ENCODE assay signal across 8 cellular contexts in genomic region chr16:30747331-30747730, GRCh38. TPM values are rescaled to one million over a fixed set of nuclear protein-coding genes. Genes with fewer than 3 reads are reported as not detected.
DNase-seq lines count a peak whose midpoint lies in the region; ATAC-seq, FAIRE-seq and TF ChIP-seq lines count a peak whose summit lies in the region.

No MANE protein-coding gene starts in this region.

- POLR2A ChIA-PET in A549 (lab: Yijun Ruan, JAX), result interaction anchor here (0.6 to 2.3 kb wide), 14 partner anchors 10 to 314 kb away, joined by 3 to 9 read pairs (median 4); partner anchors contain the start of genes CFAP119, RNF40 and SRCAP

- WGBS in A549 (ENCODE audit: missing lambda C conversion rate), result 32% methylated on average over 3 of the region's 3 CpGs
- WGBS in body of pancreas, 2 donors, result 26 to 29% methylated on average over 3 of the region's 3 CpGs
- WGBS in mesodermal cell (ENCODE audit: insufficient coverage in 2 of 2), 2 experiments, result 71 to 84% methylated on average over 3 of the region's 3 CpGs

- TF ChIP-seq POLR2A in A549 (IDR thresholded peaks at IDR 0.05; ENCODE audit: low read length) (no peak), body of pancreas (IDR thresholded peaks at IDR 0.05) (no peak)

- TF ChIP-seq CTCF in A549 (IDR thresholded peaks at IDR 0.05) (no peak), HL-60 (IDR thresholded peaks at IDR 0.05; ENCODE audit: insufficient read depth, low read length) (no peak), body of pancreas (IDR thresholded peaks at IDR 0.05) (no peak)

- H3K36me3 ChIP-seq in body of pancreas (replicated peaks in 1 of 2; ENCODE audit: insufficient read depth in 1 of 2, low read depth in 2 of 2) (peaks cover 2 to 7% of the 10 kb centered on the region in 2 donors), mesodermal cell (ENCODE audit: control insufficient read depth, insufficient read depth, low read length) (peaks cover 59% of the 10 kb centered on the region)

- H3K4me3 ChIP-seq in A549 (peak overlapping the region; percentile 45), HL-60 (replicated peaks; ENCODE audit: insufficient read depth, low read length) (no peak overlapping the region), body of pancreas (no peak overlapping the region), mesodermal cell (ENCODE audit: extremely low read depth, insufficient read depth, low read length, poor library complexity, severe bottlenecking) (peak overlapping the region; percentile 59)

- H3K4me1 ChIP-seq in A549 (peaks cover 13% of the 10 kb centered on the region), body of pancreas (peaks cover 13% of the 10 kb centered on the region), mesodermal cell (ENCODE audit: control insufficient read depth, insufficient read depth, low read length, poor library complexity, severe bottlenecking) (peaks cover 12% of the 10 kb centered on the region)

- H3K27ac ChIP-seq in A549 (peak overlapping the region; percentile 83 to 89), HL-60 (replicated peaks) (peak overlapping the region; percentile 69), body of pancreas (peak overlapping the region; percentile 40 to 91 (median 69)), mesodermal cell (ENCODE audit: low read depth, low read length, severe bottlenecking) (peak overlapping the region; percentile 78)

- DNase-seq in A549 (ENCODE audit: low read depth in 1 of 2, low spot score in 1 of 2), result no peak
- no peak for DNase-seq in HL-60 (ENCODE audit: low read depth in 1 of 2, low spot score in 1 of 2)
- no peak for DNase-seq in body of pancreas
- no peak for DNase-seq in sciatic nerve (ENCODE audit: low spot score)

- H3K4me2 ChIP-seq in A549, result peak overlapping the region; percentile 83

- intact Hi-C loops in body of pancreas (cut with DNase I) (no loop called here), sciatic nerve (cut with DNase I) (no loop called here)

- H3K9me3 ChIP-seq in A549 (no peaks in the 10 kb centered on the region), body of pancreas (no peaks in the 10 kb centered on the region), mesodermal cell (ENCODE audit: control insufficient read depth, low read length) (no peaks in the 10 kb centered on the region)

- H3K27me3 ChIP-seq in HL-60 (ENCODE audit: insufficient read depth, poor library complexity, severe bottlenecking) (no peaks in the 10 kb centered on the region), body of pancreas (no peaks in the 10 kb centered on the region)

- TF ChIP-seq RAD21 in A549 (conservative IDR thresholded peaks at IDR 0.05 in 1 of 2, IDR thresholded peaks at IDR 0.05 in 1 of 2), result no peak

- no peak for TF ChIP-seq EP300 in A549 (IDR thresholded peaks at IDR 0.05)

- CTCF ChIA-PET in A549 (lab: Yijun Ruan, JAX), result interaction anchor here (1.3 to 1.6 kb wide), 3 partner anchors 9 to 67 kb away, joined by 4 to 6 read pairs (median 5); no protein-coding TSS in a partner anchor

- ATAC-seq in A549 (peak in 1 of 2 experiments; percentile 4; a peak in 1 of 6 replicates), body of pancreas (no peak), HG02571 (IDR thresholded peaks at IDR 0.05; ENCODE audit: unreplicated experiment) (no peak), HG02885 (IDR thresholded peaks at IDR 0.05; ENCODE audit: poor library complexity, unreplicated experiment) (no peak), GM19351 (IDR thresholded peaks at IDR 0.05; ENCODE audit: unreplicated experiment) (no peak), sciatic nerve (no peak)

- no peak for FAIRE-seq in A549 (lab: Jason Lieb, UNC)

TF ChIP-seq in A549, 52 proteins besides CTCF, POLR2A, EP300 and RAD21 (continues in another document):
- no peak for TF ChIP-seq RARB (CRISPR knock-in tag; IDR thresholded peaks at IDR 0.05)
- TF ChIP-seq SMC3 (IDR thresholded peaks at IDR 0.05), result no peak
- TF ChIP-seq REST (IDR thresholded peaks at IDR 0.05), result no peak
- no peak for TF ChIP-seq ESRRA (IDR thresholded peaks at IDR 0.05; ENCODE audit: borderline replicate concordance, low read length)
- TF ChIP-seq HDAC2 (IDR thresholded peaks at IDR 0.05), result no peak
- TF ChIP-seq ELK1 (IDR thresholded peaks at IDR 0.05; ENCODE audit: low read depth, low read length), result no peak
- no peak for TF ChIP-seq HEYL (CRISPR knock-in tag; IDR thresholded peaks at IDR 0.05)
- TF ChIP-seq JUNB (IDR thresholded peaks at IDR 0.05), result no peak

RNA-seq across cellular contexts. Expression of gene PHKG2, which starts 0.9 kb away (rescaled TPM):
- polyA plus RNA-seq in A549 (2011; rRNA removed) (28.0 and 30.0 TPM in 2 replicates), A549 (2017; fragmentation: RNase III; extraction: RNeasy Plus Mini Kit Qiagen cat#74134 plus additional on column Dnase treatment) (37.1 to 42.0 TPM (median 37.3 TPM) in 3 replicates)
- polyA plus RNA-seq in A549 (2012; cell fraction: cytosol; rRNA removed), result 41.6 and 46.7 TPM in 2 replicates
- 198 and 211 TPM in 2 replicates for polyA plus RNA-seq in A549 (2012; cell fraction: nucleus; rRNA removed)
- 22.1 and 29.7 TPM in 2 replicates for polyA minus RNA-seq in A549 (2011; rRNA and poly(A)+ RNA removed)
- total RNA-seq in body of pancreas (10 to 100 TPM; 17.6 to 24.7 TPM), sciatic nerve (21.3 TPM)
- 32.7 TPM for polyA plus RNA-seq in mesodermal cell (2013, experiment 1 of 2)
- polyA plus RNA-seq in mesodermal cell (2013, experiment 2 of 2), result 27.0 TPM

RNA-seq across cellular contexts. Expression of gene CFAP119, which starts 14.5 kb away (rescaled TPM):
- 3.5 and 4.5 TPM in 2 replicates for polyA plus RNA-seq in A549 (2011; rRNA removed)
- polyA plus RNA-seq in A549 (2012; cell fraction: cytosol; rRNA removed), result 15.3 and 15.5 TPM in 2 replicates
- polyA plus RNA-seq in A549 (2012; cell fraction: nucleus; rRNA removed), result 68.5 and 69.5 TPM in 2 replicates
- polyA plus RNA-seq in A549 (2017; fragmentation: RNase III; extraction: RNeasy Plus Mini Kit Qiagen cat#74134 plus additional on column Dnase treatment), result 7.7 to 9.9 TPM (median 9.5 TPM) in 3 replicates
- 2.3 and 3.2 TPM in 2 replicates for polyA minus RNA-seq in A549 (2011; rRNA and poly(A)+ RNA removed)
- 10 to 100 TPM in 1 of 2 donors, 1 to 10 TPM in 1; 1.6 to 28.0 TPM for total RNA-seq in body of pancreas
- 4.5 TPM for polyA plus RNA-seq in mesodermal cell (2013, experiment 1 of 2)
- polyA plus RNA-seq in mesodermal cell (2013, experiment 2 of 2), result 5.3 TPM
- 5.5 TPM for total RNA-seq in sciatic nerve

RNA-seq across cellular contexts. Expression of gene RNF40, which starts 14.8 kb away (rescaled TPM):
- polyA plus RNA-seq in A549 (2011; rRNA removed) (66.1 and 88.8 TPM in 2 replicates), A549 (2017; fragmentation: RNase III; extraction: RNeasy Plus Mini Kit Qiagen cat#74134 plus additional on column Dnase treatment) (63.9 to 69.9 TPM (median 66.4 TPM) in 3 replicates)
- polyA plus RNA-seq in A549 (2012; cell fraction: cytosol; rRNA removed), result 46.9 and 60.1 TPM in 2 replicates
- 85.6 and 97.4 TPM in 2 replicates for polyA plus RNA-seq in A549 (2012; cell fraction: nucleus; rRNA removed)
- polyA minus RNA-seq in A549 (2011; rRNA and poly(A)+ RNA removed), result 101 and 138 TPM in 2 replicates
- total RNA-seq in body of pancreas (10 to 100 TPM; 44.9 to 79.8 TPM), sciatic nerve (92.9 TPM)
- polyA plus RNA-seq in mesodermal cell (2013, experiment 1 of 2), result 77.9 TPM
- 66.5 TPM for polyA plus RNA-seq in mesodermal cell (2013, experiment 2 of 2)

RNA-seq across cellular contexts. Expression of gene ZNF629, which starts 39.7 kb away (rescaled TPM):
- polyA plus RNA-seq in A549 (2011; rRNA removed), result 5.9 and 7.5 TPM in 2 replicates
- polyA plus RNA-seq in A549 (2012; cell fraction: cytosol; rRNA removed), result 4.3 and 6.3 TPM in 2 replicates
- 9.1 and 10.5 TPM in 2 replicates for polyA plus RNA-seq in A549 (2012; cell fraction: nucleus; rRNA removed)
- polyA plus RNA-seq in A549 (2017; fragmentation: RNase III; extraction: RNeasy Plus Mini Kit Qiagen cat#74134 plus additional on column Dnase treatment), result 12.3 to 13.7 TPM (median 13.6 TPM) in 3 replicates
- 10.0 and 10.1 TPM in 2 replicates for polyA minus RNA-seq in A549 (2011; rRNA and poly(A)+ RNA removed)
- total RNA-seq in body of pancreas, result 1 to 10 TPM; 8.6 to 9.2 TPM
- 19.6 TPM for polyA plus RNA-seq in mesodermal cell (2013, experiment 1 of 2)
- polyA plus RNA-seq in mesodermal cell (2013, experiment 2 of 2), result 18.7 TPM
- 14.0 TPM for total RNA-seq in sciatic nerve

RNA-seq across cellular contexts. Expression of gene SRCAP, which starts 48.4 kb away (rescaled TPM):
- polyA plus RNA-seq in A549 (2011; rRNA removed), result 6.2 and 10.0 TPM in 2 replicates
- polyA plus RNA-seq in A549 (2012; cell fraction: cytosol; rRNA removed), result 7.9 and 17.1 TPM in 2 replicates
- polyA plus RNA-seq in A549 (2012; cell fraction: nucleus; rRNA removed), result 20.8 and 30.6 TPM in 2 replicates
- polyA plus RNA-seq in A549 (2017; fragmentation: RNase III; extraction: RNeasy Plus Mini Kit Qiagen cat#74134 plus additional on column Dnase treatment), result 18.9 to 19.9 TPM (median 19.5 TPM) in 3 replicates
- polyA minus RNA-seq in A549 (2011; rRNA and poly(A)+ RNA removed), result 22.3 and 26.5 TPM in 2 replicates
- 10 to 100 TPM; 27.5 to 30.0 TPM for total RNA-seq in body of pancreas
- 24.7 TPM for polyA plus RNA-seq in mesodermal cell (2013, experiment 1 of 2)
- 17.1 TPM for polyA plus RNA-seq in mesodermal cell (2013, experiment 2 of 2)
- 59.3 TPM for total RNA-seq in sciatic nerve

Comparison
In these comparisons a context has a peak if more than half of its experiments do, and no peak if none do; other contexts are left out.
1. H3K4me3 ChIP-seq: peak in A549 (single experiment) and mesodermal cell (single experiment); none in HL-60 (single experiment) and body of pancreas (0 of 2).
2. Peak in every context shown above with its lines, with median percentiles within 50 percentile points of each other: H3K27ac ChIP-seq.